Comparison of ENCODE assay signal across 12 cellular contexts in the genomic region with DNA sequence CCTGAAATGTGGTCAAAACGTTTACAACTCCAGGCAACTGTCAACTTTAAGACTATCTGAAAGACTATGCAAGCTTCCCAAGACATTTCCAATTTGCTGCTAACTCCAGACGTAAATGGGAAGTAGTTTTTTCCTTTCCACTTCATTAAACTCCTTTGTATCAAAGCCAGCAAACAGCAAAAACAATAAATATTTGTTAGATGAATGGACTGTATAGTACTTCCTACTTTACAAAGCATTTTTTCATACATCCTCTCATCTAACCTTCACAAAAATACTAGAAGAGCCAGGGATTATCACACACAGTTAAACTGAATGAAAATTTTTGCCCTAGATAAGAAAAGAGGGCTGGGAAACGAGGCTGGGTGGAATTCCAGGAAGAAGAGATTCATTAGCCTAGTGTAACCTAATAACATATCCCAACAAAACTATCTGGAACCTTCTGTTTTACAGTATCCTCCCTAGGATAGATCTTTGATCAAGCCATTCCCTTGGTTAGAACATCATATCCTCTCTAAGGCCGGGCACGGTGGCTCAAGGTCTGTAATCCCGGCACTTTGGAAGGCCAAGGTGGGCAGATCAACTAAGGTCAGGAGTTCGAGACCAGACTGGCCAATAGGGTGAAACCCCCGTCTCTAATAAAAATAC. TPM values are rescaled to one million over a fixed set of nuclear protein-coding genes. Genes with fewer than 3 reads are reported as not detected.
DNase-seq lines count a peak whose midpoint lies in the region; ATAC-seq and TF ChIP-seq lines count a peak whose summit lies in the region.
"Had no signal": no experiment of that assay in that cellular context is flagged by ENCODE, and none has a peak within 500 bp of the region (broad histone marks: within the 10 kb centered on the region; RNA-seq: fewer than 3 reads in every experiment).

No MANE protein-coding gene starts in this region.

- H3K4me1 Mint-ChIP-seq in CD8-positive, alpha-beta T cell (ENCODE audit: low read depth) = peaks cover 68% of the 10 kb centered on the region
- peaks cover 39 to 61% of the 10 kb centered on the region in 2 donors for H3K4me1 Mint-ChIP-seq in natural killer cell treated with Interleukin-12 subunit alpha and Interleukin-12 subunit beta and Interleukin-15 and Interleukin-18, amount 100 ng/mL, for 72 hours (ENCODE audit: low read depth in 2 of 2)

- TF ChIP-seq CTCF in CD8-positive, alpha-beta T cell (IDR thresholded peaks at IDR 0.05) = no peak

- no peak for DNase-seq in CD8-positive, alpha-beta T cell
- peak; percentile 75 for DNase-seq in M059J (ENCODE audit: low read depth)
- no peak for DNase-seq in natural killer cell treated with Interleukin-12 subunit alpha and Interleukin-12 subunit beta and Interleukin-15 and Interleukin-18, amount 100 ng/mL, for 72 hours (ENCODE audit: low spot score)
- no peak for DNase-seq in medulla oblongata (ENCODE audit: extremely low spot score)
- DNase-seq: colonic mucosa, NCI-H2107, occipital lobe, SHP77 had no signal

- CTCF ChIA-PET in CD8-positive, alpha-beta T cell (lab: Charles Lee) = interaction anchor here (1.8 kb wide), 1 partner anchor 55 kb away, joined by 5 read pairs; no protein-coding TSS in a partner anchor

- no peak overlapping the region for H3K4me3 ChIP-seq in CD8-positive, alpha-beta T cell (ENCODE audit: low read depth, low read length)
- H3K4me3 ChIP-seq: colonic mucosa had no signal

- no peaks in the 10 kb centered on the region for H3K27me3 ChIP-seq in CD8-positive, alpha-beta T cell (ENCODE audit: insufficient read depth, low read length)
- H3K27me3 ChIP-seq: colonic mucosa had no signal

- H3K27ac ChIP-seq in CD8-positive, alpha-beta T cell (ENCODE audit: low read depth, low read length) = no peak overlapping the region
- peak overlapping the region; percentile 57 for H3K27ac ChIP-seq in cingulate gyrus (ENCODE audit: low read depth, low read length)
- H3K27ac ChIP-seq: colonic mucosa had no signal

- H3K27me3 Mint-ChIP-seq in CD8-positive, alpha-beta T cell (ENCODE audit: low read depth) = no peaks in the 10 kb centered on the region
- H3K27me3 Mint-ChIP-seq in natural killer cell treated with Interleukin-12 subunit alpha and Interleukin-12 subunit beta and Interleukin-15 and Interleukin-18, amount 100 ng/mL, for 72 hours = no peaks in the 10 kb centered on the region

- H3K4me3 Mint-ChIP-seq in CD8-positive, alpha-beta T cell = no peak overlapping the region
- peak overlapping the region; percentile 34 for H3K4me3 Mint-ChIP-seq in natural killer cell treated with Interleukin-12 subunit alpha and Interleukin-12 subunit beta and Interleukin-15 and Interleukin-18, amount 100 ng/mL, for 72 hours

- no peaks in the 10 kb centered on the region for H3K9me3 ChIP-seq in CD8-positive, alpha-beta T cell (ENCODE audit: low read length)
- H3K9me3 ChIP-seq: colonic mucosa had no signal

- POLR2A ChIA-PET in CD8-positive, alpha-beta T cell (lab: Charles Lee) = no interaction called here

- H3K27ac Mint-ChIP-seq in CD8-positive, alpha-beta T cell = peak overlapping the region; percentile 85
- peak overlapping the region; percentile 80 to 92 for H3K27ac Mint-ChIP-seq in natural killer cell treated with Interleukin-12 subunit alpha and Interleukin-12 subunit beta and Interleukin-15 and Interleukin-18, amount 100 ng/mL, for 72 hours

- peaks cover 44% of the 10 kb centered on the region for H3K4me1 ChIP-seq in CD8-positive, alpha-beta T cell (ENCODE audit: insufficient read depth, low read length)
- H3K4me1 ChIP-seq: colonic mucosa had no signal

- H3K36me3 Mint-ChIP-seq in CD8-positive, alpha-beta T cell = peaks cover 38% of the 10 kb centered on the region
- H3K36me3 Mint-ChIP-seq in natural killer cell treated with Interleukin-12 subunit alpha and Interleukin-12 subunit beta and Interleukin-15 and Interleukin-18, amount 100 ng/mL, for 72 hours = peaks cover 5% of the 10 kb centered on the region

- no peak for ATAC-seq in CD8-positive, alpha-beta T cell
- no peak for ATAC-seq in natural killer cell treated with Interleukin-12 subunit alpha and Interleukin-12 subunit beta and Interleukin-15 and Interleukin-18, amount 100 ng/mL, for 72 hours
- no peak for ATAC-seq in GM21390 (IDR thresholded peaks at IDR 0.05; ENCODE audit: unreplicated experiment)
- ATAC-seq in HG03571 (IDR thresholded peaks at IDR 0.05; ENCODE audit: unreplicated experiment) = no peak
- ATAC-seq: HCT116 had no signal

- H3K36me3 ChIP-seq in CD8-positive, alpha-beta T cell (ENCODE audit: insufficient read depth, low read length) = no peaks in the 10 kb centered on the region
- H3K36me3 ChIP-seq: colonic mucosa had no signal

- intact Hi-C loops in CD8-positive, alpha-beta T cell (cut with DNase I, micrococcal nuclease) = no loop called here

- no peaks in the 10 kb centered on the region for H3K9me3 Mint-ChIP-seq in CD8-positive, alpha-beta T cell
- no peaks in the 10 kb centered on the region for H3K9me3 Mint-ChIP-seq in natural killer cell treated with Interleukin-12 subunit alpha and Interleukin-12 subunit beta and Interleukin-15 and Interleukin-18, amount 100 ng/mL, for 72 hours

RNA-seq across cellular contexts. Expression of a gene that starts 10.4 kb away (rescaled TPM):
- total RNA-seq in CD8-positive, alpha-beta T cell = 100 to 1,000 TPM; 204 to 210 TPM
- total RNA-seq in M059J (2014; rRNA removed; shearing (Covaris generic)) = 110 and 133 TPM in 2 replicates
- total RNA-seq in natural killer cell treated with Interleukin-12 subunit alpha and Interleukin-12 subunit beta and Interleukin-15 and Interleukin-18, amount 100 ng/mL, for 72 hours = 100 to 1,000 TPM; 116 to 176 TPM

RNA-seq across cellular contexts. Expression of a gene that starts 21.5 kb away (rescaled TPM):
- total RNA-seq in CD8-positive, alpha-beta T cell = 10 to 100 TPM; 16.3 to 18.5 TPM
- 12.4 and 13.9 TPM in 2 replicates for total RNA-seq in M059J (2014; rRNA removed; shearing (Covaris generic))
- 10 to 100 TPM; 15.5 to 30.0 TPM for total RNA-seq in natural killer cell treated with Interleukin-12 subunit alpha and Interleukin-12 subunit beta and Interleukin-15 and Interleukin-18, amount 100 ng/mL, for 72 hours

RNA-seq across cellular contexts. Expression of a gene that starts 53.9 kb away (rescaled TPM):
- total RNA-seq in CD8-positive, alpha-beta T cell = 100 to 1,000 TPM; 125 to 127 TPM
- total RNA-seq in M059J (2014; rRNA removed; shearing (Covaris generic)) = 46.6 and 67.0 TPM in 2 replicates
- 100 to 1,000 TPM; 154 to 164 TPM for total RNA-seq in natural killer cell treated with Interleukin-12 subunit alpha and Interleukin-12 subunit beta and Interleukin-15 and Interleukin-18, amount 100 ng/mL, for 72 hours
